8 cellular contexts compared by ENCODE assay signal in the genomic region with DNA sequence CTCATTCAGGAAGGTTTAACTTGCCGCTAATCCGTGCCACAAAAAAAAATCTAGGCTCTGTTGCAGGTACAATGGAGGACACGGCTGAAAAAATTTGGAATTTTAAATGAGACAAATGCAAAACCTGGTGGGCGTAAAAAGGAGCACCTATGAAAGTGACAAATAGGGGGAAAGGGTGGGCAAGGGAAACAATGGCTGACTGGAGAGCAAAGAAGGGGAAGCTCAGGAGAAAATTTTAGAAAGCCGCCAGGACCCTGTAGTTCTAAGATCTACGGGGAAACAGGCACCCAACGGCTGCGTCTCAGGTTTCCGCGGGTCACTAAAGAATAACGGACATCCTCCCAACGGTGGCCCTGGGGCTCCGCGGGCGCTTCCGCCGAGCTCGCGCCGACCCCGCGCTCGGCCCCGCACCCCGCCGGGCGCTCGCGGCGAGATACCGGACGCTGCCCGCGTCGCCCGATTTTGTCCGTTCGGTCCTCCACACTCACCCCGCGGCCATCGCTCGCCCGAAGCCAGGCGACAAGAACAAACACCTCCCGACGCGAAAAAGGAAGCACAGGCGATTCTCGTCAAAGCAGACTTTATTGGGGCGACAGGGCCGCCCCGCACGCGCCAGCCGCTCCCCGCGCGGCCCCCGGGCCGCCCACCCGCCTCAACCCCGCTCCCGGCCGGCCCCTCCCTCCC. TPM values are rescaled to one million over a fixed set of nuclear protein-coding genes. Genes with fewer than 3 reads are reported as not detected.
A peak's percentile ranks its signal among the peaks of the same experiment; 100 is the strongest.
DNase-seq lines count a peak whose midpoint lies in the region; ATAC-seq and TF ChIP-seq lines count a peak whose summit lies in the region.

No MANE protein-coding gene starts in this region.

- CTCF ChIA-PET in A673 (lab: Charles Lee) (interaction anchor here (1.0 kb wide), 1 partner anchor 9 kb away, joined by 3 read pairs; no protein-coding TSS in a partner anchor), Panc1 (lab: Charles Lee) (no interaction called here)

- peak; percentile 67 for DNase-seq in A673 (ENCODE audit: low spot score)
- no peak for DNase-seq in Panc1 (ENCODE audit: low read depth, low spot score)
- DNase-seq in activated naive CD4-positive, alpha-beta T cell treated with Interleukin-2 at 50 U/mL for 16 hours = peak; percentile 66
- DNase-seq in Right ventricle myocardium superior = peak; percentile 58
- peak; percentile 27 for DNase-seq in pons (ENCODE audit: low spot score)

- POLR2A ChIA-PET in A673 (lab: Charles Lee; ENCODE audit: low non-redundant PET) = interaction anchor here (0.8 kb wide), 1 partner anchor 17 kb away, joined by 3 read pairs; no protein-coding TSS in a partner anchor
- POLR2A ChIA-PET in Panc1 (lab: Charles Lee) = no interaction called here

- H3K9ac ChIP-seq in HUES48 (ENCODE audit: low read depth, low read length) = peak overlapping the region; percentile 97

- H3K27me3 ChIP-seq in A673 (replicated peaks; ENCODE audit: insufficient read depth, low read depth, low read length, poor library complexity) (no peaks in the 10 kb centered on the region), HUES48 (ENCODE audit: control insufficient read depth, insufficient read depth, low read length) (no peaks in the 10 kb centered on the region), Panc1 (ENCODE audit: control insufficient read depth, insufficient read depth, low read length) (no peaks in the 10 kb centered on the region)

- ATAC-seq in Panc1 (peak; percentile 7; the same call in 1 of the 2 replicates), Right ventricle myocardium superior (ENCODE audit: poor library complexity) (peak; percentile 11), HG02623 (IDR thresholded peaks at IDR 0.05; ENCODE audit: unreplicated experiment) (no peak)

- H3K4me3 ChIP-seq in A673 (ENCODE audit: low read depth, low read length, poor library complexity, severe bottlenecking) = peak overlapping the region; percentile 100
- H3K4me3 ChIP-seq in HUES48 (ENCODE audit: low read depth, low read length) = peak overlapping the region; percentile 93
- peak overlapping the region; percentile 77 to 94 for H3K4me3 ChIP-seq in Panc1 (ENCODE audit: low read depth in 2 of 2, low read length in 2 of 2)

- H3K27ac ChIP-seq in A673 (ENCODE audit: low read depth, low read length, poor library complexity, severe bottlenecking) (peak overlapping the region; percentile 99), HUES48 (ENCODE audit: low read depth, low read length) (peak overlapping the region; percentile 100), Panc1 (ENCODE audit: low read length) (peak overlapping the region; percentile 93)

- H3K36me3 ChIP-seq in A673 (ENCODE audit: insufficient read depth, low read length, poor library complexity, severe bottlenecking) = no peaks in the 10 kb centered on the region
- peaks cover 14% of the 10 kb centered on the region; the same call in 1 of the 2 replicates for H3K36me3 ChIP-seq in HUES48 (ENCODE audit: control insufficient read depth, insufficient read depth, low read length)
- peaks cover 3% of the 10 kb centered on the region; the same call in 1 of the 2 replicates for H3K36me3 ChIP-seq in Panc1 (ENCODE audit: control insufficient read depth, insufficient read depth, low read length)

- intact Hi-C loops in A673 (cut with micrococcal nuclease; ENCODE audit: unreplicated experiment) = no loop called here
- intact Hi-C loops in Panc1 (cut with micrococcal nuclease; ENCODE audit: unreplicated experiment) = no loop called here
- intact Hi-C loops in Right ventricle myocardium superior (cut with DNase I) = no loop called here

- in situ Hi-C loops in Panc1 (cut with HindIII; ENCODE audit: low pct_unique_long_range_greater_than_20kb, low sequenced_read_pairs) = no loop called here

- H3K9me3 ChIP-seq in A673 (ENCODE audit: low read depth, low read length, poor library complexity, severe bottlenecking) (no peaks in the 10 kb centered on the region), HUES48 (ENCODE audit: control insufficient read depth, insufficient read depth, low read length) (no peaks in the 10 kb centered on the region), Panc1 (ENCODE audit: control insufficient read depth, insufficient read depth, low read depth, low read length) (no peaks in the 10 kb centered on the region)

- TF ChIP-seq POLR2A in GM18526 (IDR thresholded peaks at IDR 0.05; ENCODE audit: extremely low read depth, insufficient read length) = peak; percentile 31

- TF ChIP-seq CTCF in A673 (conservative IDR thresholded peaks at IDR 0.05; ENCODE audit: low read depth, low read length) (no peak), Panc1 (IDR thresholded peaks at IDR 0.05) (no peak)

- BruUV-seq in A673 (replicated peaks; lab: Mats Ljungman, UMichigan) = no TSS peak
- no TSS peak for BruUV-seq in Panc1 (replicated peaks; lab: Mats Ljungman, UMichigan)

- H3K4me1 ChIP-seq in A673 (ENCODE audit: insufficient read depth, low read length, poor library complexity, severe bottlenecking) (peaks cover 12% of the 10 kb centered on the region), HUES48 (ENCODE audit: control insufficient read depth, insufficient read depth, low read length) (peaks cover 12% of the 10 kb centered on the region; the same call in 1 of the 2 replicates), Panc1 (ENCODE audit: control insufficient read depth, insufficient read depth, low read length) (peaks cover 15% of the 10 kb centered on the region)

RNA-seq across cellular contexts. Expression of gene YY1, which starts 1.1 kb away (rescaled TPM):
- total RNA-seq in A673 (2021) (89.3 and 97.0 TPM in 2 replicates), Panc1 (2021; ENCODE audit: unreplicated experiment) (71.3 TPM), Right ventricle myocardium superior (48.1 TPM)
- polyA plus RNA-seq in Panc1 (2012; ENCODE audit: insufficient read length) = 39.7 TPM
